9 cellular contexts compared by ENCODE assay signal in the genomic region with DNA sequence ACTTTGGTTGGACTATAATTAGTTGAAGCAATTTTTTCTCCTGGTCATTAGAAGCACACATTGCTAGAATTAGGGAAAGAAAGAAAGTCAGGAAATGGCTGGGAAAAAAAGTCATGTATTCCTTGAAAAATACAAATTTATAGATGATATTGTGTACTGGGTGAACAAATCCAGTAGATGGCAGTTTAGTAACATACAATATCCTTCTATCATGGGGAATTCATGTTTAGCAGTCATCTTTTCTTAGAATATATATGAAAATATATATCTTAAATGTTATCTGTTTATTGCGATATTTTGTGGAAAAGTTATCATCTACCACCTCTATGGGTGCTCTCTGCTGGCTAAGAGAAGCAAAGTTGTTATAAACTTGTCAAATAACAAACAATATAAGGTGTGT. TPM values are rescaled to one million over a fixed set of nuclear protein-coding genes. Genes with fewer than 3 reads are reported as not detected.
DNase-seq lines count a peak whose midpoint lies in the region; ATAC-seq and TF ChIP-seq lines count a peak whose summit lies in the region.
"Had no signal": no experiment of that assay in that cellular context is flagged by ENCODE, and none has a peak within 500 bp of the region (broad histone marks: within the 10 kb centered on the region; RNA-seq: fewer than 3 reads in every experiment).

No MANE protein-coding gene starts in this region.

- H3K9me3 ChIP-seq in heart right ventricle (no peaks in the 10 kb centered on the region), right cardiac atrium (ENCODE audit: control insufficient read depth, low read length) (no peaks in the 10 kb centered on the region), Peyer's patch (no peaks in the 10 kb centered on the region), fibroblast of lung (ENCODE audit: control insufficient read depth, insufficient read depth, low read depth, low read length) (no peaks in the 10 kb centered on the region), stomach (no peaks in the 10 kb centered on the region)

- H3K4me3 ChIP-seq in heart right ventricle (no peak overlapping the region), right cardiac atrium (ENCODE audit: low read length) (no peak overlapping the region), Peyer's patch (no peak overlapping the region), fibroblast of lung (replicated peaks in 1 of 4; ENCODE audit: control extremely low read depth in 1 of 4, insufficient read depth in 1 of 4, low read depth in 3 of 4, low read length in 4 of 4) (no peak overlapping the region), stomach (no peak overlapping the region)

- H2AFZ ChIP-seq in fibroblast of lung (ENCODE audit: low read length): no peak overlapping the region

- H3K4me1 ChIP-seq in heart right ventricle (no peaks in the 10 kb centered on the region), right cardiac atrium (ENCODE audit: control insufficient read depth, insufficient read depth, low read length) (no peaks in the 10 kb centered on the region), Peyer's patch (no peaks in the 10 kb centered on the region), fibroblast of lung (ENCODE audit: control insufficient read depth, extremely low read depth, insufficient read depth, low read length) (peaks cover 5% of the 10 kb centered on the region), stomach (peaks cover 0 to 5% (median 0%) of the 10 kb centered on the region in 4 donors)

- no peak for TF ChIP-seq POLR2A in Peyer's patch (IDR thresholded peaks at IDR 0.05)
- TF ChIP-seq POLR2A in stomach (IDR thresholded peaks at IDR 0.05): no peak

- WGBS in heart right ventricle, 2 donors: 63 to 76% methylated on average over 1 of the region's 1 CpG
- 56% methylated on average over 1 of the region's 1 CpG for WGBS in right cardiac atrium
- 53 to 64% (median 60%) methylated on average over 1 of the region's 1 CpG for WGBS in stomach, 5 donors

- peaks cover 12% of the 10 kb centered on the region for H3K27me3 Mint-ChIP-seq in activated CD8-positive, alpha-beta memory T cell treated with anti-CD3 and anti-CD28 coated beads, Interleukin-2, amount 10 ng/mL, durations not matched to agents 7 days and 5 days

- TF ChIP-seq EP300 in stomach (IDR thresholded peaks at IDR 0.05): no peak

- H3K27me3 ChIP-seq in heart right ventricle (no peaks in the 10 kb centered on the region), right cardiac atrium (ENCODE audit: control insufficient read depth, insufficient read depth) (no peaks in the 10 kb centered on the region), Peyer's patch (no peaks in the 10 kb centered on the region), fibroblast of lung (ENCODE audit: control insufficient read depth, insufficient read depth, low read length) (no peaks in the 10 kb centered on the region), stomach (no peaks in the 10 kb centered on the region)

- intact Hi-C loops in heart right ventricle (cut with DNase I): loop anchor here in 3 of 10 donors (10.0 kb wide), 2 partner anchors 431 to 441 kb away; no protein-coding TSS in a partner anchor
- intact Hi-C loops in right cardiac atrium (cut with DNase I): no loop called here
- intact Hi-C loops in stomach (cut with DNase I; ENCODE audit: low total_unique reads): no loop called here

- no peaks in the 10 kb centered on the region for H3K9me3 Mint-ChIP-seq in activated CD8-positive, alpha-beta memory T cell treated with anti-CD3 and anti-CD28 coated beads, Interleukin-2, amount 10 ng/mL, durations not matched to agents 7 days and 5 days (ENCODE audit: low read depth)

- no peaks in the 10 kb centered on the region for H3K4me1 Mint-ChIP-seq in activated CD8-positive, alpha-beta memory T cell treated with anti-CD3 and anti-CD28 coated beads, Interleukin-2, amount 10 ng/mL, durations not matched to agents 7 days and 5 days

- H3K4me3 Mint-ChIP-seq in activated CD8-positive, alpha-beta memory T cell treated with anti-CD3 and anti-CD28 coated beads, Interleukin-2, amount 10 ng/mL, durations not matched to agents 7 days and 5 days: no peak overlapping the region

- DNase-seq in heart right ventricle (no peak), right cardiac atrium (no peak), Peyer's patch (no peak), fibroblast of lung (ENCODE audit: low read depth in 2 of 2) (peak; percentile 14 to 60), activated gamma-delta T cell (lab: John Stamatoyannopoulos, UW) (no peak), stomach (no peak)
- no peak for DNase-seq in activated CD8-positive, alpha-beta memory T cell treated with anti-CD3 and anti-CD28 coated beads, Interleukin-2, amount 10 ng/mL, durations not matched to agents 7 days and 5 days
- no peak for DNase-seq in activated T-cell treated with anti-CD3 and anti-CD28 coated beads, Interleukin-2, amount 50 U/mL, for 1 hour
- DNase-seq: activated CD4-positive, CD25-positive, alpha-beta regulatory T cell had no signal

- H3K27ac ChIP-seq in heart right ventricle (no peak overlapping the region), right cardiac atrium (ENCODE audit: low read length) (no peak overlapping the region), Peyer's patch (no peak overlapping the region), fibroblast of lung (ENCODE audit: insufficient read depth, low read length) (no peak overlapping the region), stomach (no peak overlapping the region)

- CTCF ChIA-PET in activated CD8-positive, alpha-beta memory T cell treated with anti-CD3 and anti-CD28 coated beads, Interleukin-2, amount 10 ng/mL, durations not matched to agents 7 days and 5 days (lab: Charles Lee): no interaction called here

- no peaks in the 10 kb centered on the region for H3K79me2 ChIP-seq in fibroblast of lung (ENCODE audit: control insufficient read depth, insufficient read depth, low read length)

- H3K9ac ChIP-seq in fibroblast of lung (ENCODE audit: insufficient read depth, low read length): no peak overlapping the region

- ATAC-seq in heart right ventricle: no peak
- ATAC-seq in right cardiac atrium: no peak
- no peak for ATAC-seq in activated CD8-positive, alpha-beta memory T cell treated with anti-CD3 and anti-CD28 coated beads, Interleukin-2, amount 10 ng/mL, durations not matched to agents 7 days and 5 days

- no peaks in the 10 kb centered on the region for H4K20me1 ChIP-seq in fibroblast of lung (ENCODE audit: control insufficient read depth, extremely low read depth, insufficient read depth, low read length)

- TF ChIP-seq CTCF in heart right ventricle (IDR thresholded peaks at IDR 0.05): peak in 7 of 9 donors; percentile 20 to 54 (median 42)
- TF ChIP-seq CTCF in Peyer's patch (IDR thresholded peaks at IDR 0.05): peak in 4 of 6 experiments; percentile 7 to 47 (median 38)
- peak in 1 of 2 donors; percentile 38 for TF ChIP-seq CTCF in fibroblast of lung (conservative IDR thresholded peaks at IDR 0.05 in 1 of 2, IDR thresholded peaks at IDR 0.05 in 1 of 2; ENCODE audit: low read depth in 1 of 2, low read length in 2 of 2)
- peak in 2 of 7 experiments; percentile 18 to 24 for TF ChIP-seq CTCF in stomach (IDR thresholded peaks at IDR 0.05)

- no peak overlapping the region for H3K27ac Mint-ChIP-seq in activated CD8-positive, alpha-beta memory T cell treated with anti-CD3 and anti-CD28 coated beads, Interleukin-2, amount 10 ng/mL, durations not matched to agents 7 days and 5 days

- H3K36me3 Mint-ChIP-seq in activated CD8-positive, alpha-beta memory T cell treated with anti-CD3 and anti-CD28 coated beads, Interleukin-2, amount 10 ng/mL, durations not matched to agents 7 days and 5 days: no peaks in the 10 kb centered on the region

- H3K36me3 ChIP-seq in heart right ventricle (no peaks in the 10 kb centered on the region), Peyer's patch (no peaks in the 10 kb centered on the region), fibroblast of lung (ENCODE audit: control insufficient read depth, insufficient read depth, low read length) (no peaks in the 10 kb centered on the region), stomach (no peaks in the 10 kb centered on the region)

- H3K4me2 ChIP-seq in fibroblast of lung (ENCODE audit: extremely low read depth, insufficient read depth, low read length): no peak overlapping the region

RNA-seq across cellular contexts. Expression of a gene that starts 13.1 kb away (rescaled TPM):
- 10 to 100 TPM; 43.4 to 54.9 (median 48.4) TPM for total RNA-seq in heart right ventricle
- polyA plus RNA-seq in heart right ventricle: 10 to 100 TPM; 26.5 to 55.5 TPM
- 10 to 100 TPM; 58.2 to 67.1 (median 59.9) TPM for total RNA-seq in right cardiac atrium
- 45.9 TPM for polyA plus RNA-seq in right cardiac atrium
- 100 to 1,000 TPM in 1 of 4 donors, 10 to 100 TPM in 3; 69.7 to 158 (median 91.2) TPM for total RNA-seq in Peyer's patch
- total RNA-seq in fibroblast of lung: 27.2 and 40.8 TPM in 2 replicates
- polyA plus RNA-seq in fibroblast of lung: 70.3 and 86.7 TPM in 2 replicates
- 49.3 and 57.0 TPM in 2 replicates for polyA plus RNA-seq in fibroblast of lung (2012)
- 9.9 and 11.5 TPM in 2 replicates for polyA minus RNA-seq in fibroblast of lung (ENCODE audit: low replicate concordance)
- total RNA-seq in activated CD8-positive, alpha-beta memory T cell treated with anti-CD3 and anti-CD28 coated beads, Interleukin-2, amount 10 ng/mL, durations not matched to agents 7 days and 5 days: 100 to 1,000 TPM; 118 to 119 TPM
- 100 to 1,000 TPM in 1 of 5 donors, 10 to 100 TPM in 4; 33.9 to 178 (median 68.3) TPM for total RNA-seq in stomach
- polyA plus RNA-seq in stomach: 10 to 100 TPM; 19.9 to 47.0 (median 21.9) TPM

RNA-seq across cellular contexts. Expression of a gene that starts 46.3 kb away (rescaled TPM):
- total RNA-seq in heart right ventricle: 1 to 10 TPM in 5 of 10 donors, under 1 TPM in 5; 0.11 to 4.6 (median 0.98) TPM
- 1 to 10 TPM; 1.0 to 1.5 TPM for polyA plus RNA-seq in heart right ventricle
- 1 to 10 TPM in 3 of 4 donors, under 1 TPM in 1; 0.45 to 3.8 (median 1.5) TPM for total RNA-seq in right cardiac atrium
- polyA plus RNA-seq in right cardiac atrium: 1.3 TPM
- 1 to 10 TPM; 1.4 to 9.1 (median 2.5) TPM for total RNA-seq in Peyer's patch
- 0.51 and 1.5 TPM in 2 replicates for total RNA-seq in fibroblast of lung
- 0.89 and 1.6 TPM in 2 replicates for polyA plus RNA-seq in fibroblast of lung
- polyA plus RNA-seq in fibroblast of lung (2012): 0.98 and 1.8 TPM in 2 replicates
- 0.48 and 0.63 TPM in 2 replicates for polyA minus RNA-seq in fibroblast of lung (ENCODE audit: low replicate concordance)
- under 1 TPM; 0.06 to 0.80 TPM for total RNA-seq in activated CD8-positive, alpha-beta memory T cell treated with anti-CD3 and anti-CD28 coated beads, Interleukin-2, amount 10 ng/mL, durations not matched to agents 7 days and 5 days
- total RNA-seq in stomach: 10 to 100 TPM in 4 of 5 donors, 1 to 10 TPM in 1; 2.3 to 44.3 (median 22.7) TPM
- 10 to 100 TPM in 2 of 3 donors, 1 to 10 TPM in 1; 3.3 to 15.9 (median 14.5) TPM for polyA plus RNA-seq in stomach

Comparison
In these comparisons a context has a peak if more than half of its experiments do, and no peak if none do; other contexts are left out.
1. DNase-seq: peak in fibroblast of lung (2 of 2); none in heart right ventricle (0 of 2), right cardiac atrium (0 of 3), Peyer's patch (0 of 3), activated CD8-positive, alpha-beta memory T cell treated with anti-CD3 and anti-CD28 coated beads, Interleukin-2, amount 10 ng/mL, durations not matched to agents 7 days and 5 days (single experiment), activated T-cell treated with anti-CD3 and anti-CD28 coated beads, Interleukin-2, amount 50 U/mL, for 1 hour (single experiment), activated gamma-delta T cell (single experiment) and stomach (single experiment).